In genomic region chr2:86031606-86032005, GRCh38 we compare ENCODE assay signal across 19 cellular contexts.
DNase-seq lines count a peak whose midpoint lies in the region; ATAC-seq, FAIRE-seq and TF ChIP-seq lines count a peak whose summit lies in the region.
"Had no signal": no experiment of that assay in that cellular context is flagged by ENCODE, and none has a peak within 500 bp of the region (broad histone marks: within the 10 kb centered on the region; RNA-seq: fewer than 3 reads in every experiment).

No MANE protein-coding gene starts in this region.

- no peaks in the 10 kb centered on the region for H3K9me3 ChIP-seq in astrocyte (ENCODE audit: insufficient read depth, low read depth, low read length)
- H3K9me3 ChIP-seq in tibial nerve: no peaks in the 10 kb centered on the region
- H3K9me3 ChIP-seq: A549, Caco-2 had no signal

- H3K4me3 ChIP-seq in astrocyte (ENCODE audit: insufficient read depth, low read depth, low read length) (no peak overlapping the region), tibial nerve (no peak overlapping the region)
- H3K4me3 ChIP-seq: A549 had no signal

- H3K36me3 ChIP-seq in astrocyte (ENCODE audit: insufficient read depth, low read length): peaks cover 48% of the 10 kb centered on the region
- peaks cover 0 to 89% (median 31%) of the 10 kb centered on the region in 3 donors for H3K36me3 ChIP-seq in tibial nerve

- TF ChIP-seq CTCF in astrocyte (IDR thresholded peaks at IDR 0.05; ENCODE audit: insufficient read depth, low read depth, low read length): no peak
- TF ChIP-seq CTCF in tibial nerve (IDR thresholded peaks at IDR 0.05): no peak

- H3K4me3 Mint-ChIP-seq in activated naive CD4-positive, alpha-beta T cell treated with anti-CD3 and anti-CD28 coated beads, Interleukin-2, amount 50 U/mL, for 24 hours: no peak overlapping the region
- H3K4me3 Mint-ChIP-seq in activated naive CD4-positive, alpha-beta T cell treated with anti-CD3 and anti-CD28 coated beads for 36 hours: no peak overlapping the region
- no peak overlapping the region for H3K4me3 Mint-ChIP-seq in astrocyte (ENCODE audit: unreplicated experiment)

- no peaks in the 10 kb centered on the region for H3K79me2 ChIP-seq in astrocyte (ENCODE audit: insufficient read depth, low read length)

- H3K4me1 ChIP-seq in astrocyte (ENCODE audit: insufficient read depth, low read length): peaks cover 14% of the 10 kb centered on the region
- H3K4me1 ChIP-seq in tibial nerve: peaks cover under 1 to 43% (median 19%) of the 10 kb centered on the region in 4 donors
- H3K4me1 ChIP-seq: Caco-2 had no signal

- H3K4me1 Mint-ChIP-seq in activated naive CD4-positive, alpha-beta T cell treated with anti-CD3 and anti-CD28 coated beads, Interleukin-2, amount 50 U/mL, for 24 hours: peaks cover 47% of the 10 kb centered on the region
- H3K4me1 Mint-ChIP-seq in activated naive CD4-positive, alpha-beta T cell treated with anti-CD3 and anti-CD28 coated beads for 36 hours (ENCODE audit: low read depth): peaks cover 36% of the 10 kb centered on the region
- peaks cover 14% of the 10 kb centered on the region for H3K4me1 Mint-ChIP-seq in astrocyte (ENCODE audit: low read depth, unreplicated experiment)

- H3K9me3 Mint-ChIP-seq in activated naive CD4-positive, alpha-beta T cell treated with anti-CD3 and anti-CD28 coated beads, Interleukin-2, amount 50 U/mL, for 24 hours: no peaks in the 10 kb centered on the region
- H3K9me3 Mint-ChIP-seq in activated naive CD4-positive, alpha-beta T cell treated with anti-CD3 and anti-CD28 coated beads for 36 hours: no peaks in the 10 kb centered on the region
- H3K9me3 Mint-ChIP-seq in astrocyte (ENCODE audit: unreplicated experiment): no peaks in the 10 kb centered on the region

- DNase-seq in activated naive CD4-positive, alpha-beta T cell treated with anti-CD3 and anti-CD28 coated beads for 36 hours: no peak
- DNase-seq in astrocyte (ENCODE audit: low read depth) (no peak), posterior vena cava (ENCODE audit: low spot score) (peak; percentile 74), HCEC 1CT (no peak), tibial nerve (ENCODE audit: low spot score in 2 of 2) (no peak)
- DNase-seq: C1 segment of cervical spinal cord, Caco-2, DMS53, GOT3, KG1, NCI-H1436, NCI-H2029 treated with DMSO at 0.1 percent for 48 hours, NCI-H748 treated with DMSO at 0.1 percent for 48 hours had no signal

- TF ChIP-seq EP300 in tibial nerve (IDR thresholded peaks at IDR 0.05): no peak

- no peak overlapping the region for H3K27ac ChIP-seq in astrocyte (ENCODE audit: low read depth, low read length)
- H3K27ac ChIP-seq in tibial nerve: no peak overlapping the region
- H3K27ac ChIP-seq: A549, RWPE1 had no signal

- no peak for FAIRE-seq in astrocyte (lab: Jason Lieb, UNC)
- FAIRE-seq: A549, GM19239, HepG2 had no signal

- CTCF ChIA-PET in activated naive CD4-positive, alpha-beta T cell treated with anti-CD3 and anti-CD28 coated beads for 36 hours (lab: Charles Lee): no interaction called here

- peaks cover 33% of the 10 kb centered on the region for H3K36me3 Mint-ChIP-seq in activated naive CD4-positive, alpha-beta T cell treated with anti-CD3 and anti-CD28 coated beads, Interleukin-2, amount 50 U/mL, for 24 hours
- H3K36me3 Mint-ChIP-seq in activated naive CD4-positive, alpha-beta T cell treated with anti-CD3 and anti-CD28 coated beads for 36 hours (ENCODE audit: low read depth): peaks cover 63% of the 10 kb centered on the region
- peaks cover 51% of the 10 kb centered on the region for H3K36me3 Mint-ChIP-seq in astrocyte (ENCODE audit: low read depth, unreplicated experiment)

- WGBS in tibial nerve, 2 donors: 92 to 98% methylated on average over 4 of the region's 4 CpGs

- intact Hi-C loops in activated naive CD4-positive, alpha-beta T cell treated with anti-CD3 and anti-CD28 coated beads for 36 hours (cut with micrococcal nuclease): loop anchor here (10.0 kb wide), 1 partner anchor 617 kb away; the partner anchor contains the start of genes CAPG and SH2D6
- intact Hi-C loops in posterior vena cava (cut with DNase I): no loop called here

- H3K27me3 Mint-ChIP-seq in activated naive CD4-positive, alpha-beta T cell treated with anti-CD3 and anti-CD28 coated beads, Interleukin-2, amount 50 U/mL, for 24 hours: no peaks in the 10 kb centered on the region
- H3K27me3 Mint-ChIP-seq in activated naive CD4-positive, alpha-beta T cell treated with anti-CD3 and anti-CD28 coated beads for 36 hours (ENCODE audit: low read depth): no peaks in the 10 kb centered on the region
- no peaks in the 10 kb centered on the region for H3K27me3 Mint-ChIP-seq in astrocyte (ENCODE audit: low read depth, unreplicated experiment)

- no peaks in the 10 kb centered on the region for H3K27me3 ChIP-seq in astrocyte (ENCODE audit: insufficient read depth, low read length)
- no peaks in the 10 kb centered on the region for H3K27me3 ChIP-seq in tibial nerve

- no peak overlapping the region for H3K9ac ChIP-seq in astrocyte (ENCODE audit: low read length)

- H3K27ac Mint-ChIP-seq in activated naive CD4-positive, alpha-beta T cell treated with anti-CD3 and anti-CD28 coated beads, Interleukin-2, amount 50 U/mL, for 24 hours: peak overlapping the region; percentile 84
- no peak overlapping the region for H3K27ac Mint-ChIP-seq in activated naive CD4-positive, alpha-beta T cell treated with anti-CD3 and anti-CD28 coated beads for 36 hours
- H3K27ac Mint-ChIP-seq in astrocyte (ENCODE audit: unreplicated experiment): peak overlapping the region; percentile 26

- no peak for TF ChIP-seq POLR2A in tibial nerve (IDR thresholded peaks at IDR 0.05)

- H3K4me2 ChIP-seq in astrocyte (ENCODE audit: low read length): no peak overlapping the region
- H3K4me2 ChIP-seq: A549 had no signal

- no peaks in the 10 kb centered on the region for H4K20me1 ChIP-seq in astrocyte (ENCODE audit: insufficient read depth, low read length)

- no peak for ATAC-seq in GM21381 (IDR thresholded peaks at IDR 0.05; ENCODE audit: unreplicated experiment)
- ATAC-seq: A549, HepG2 had no signal

- no peak overlapping the region for H2AFZ ChIP-seq in astrocyte (ENCODE audit: low read depth, low read length)
